15 cellular contexts compared by ENCODE assay signal in the genomic region with DNA sequence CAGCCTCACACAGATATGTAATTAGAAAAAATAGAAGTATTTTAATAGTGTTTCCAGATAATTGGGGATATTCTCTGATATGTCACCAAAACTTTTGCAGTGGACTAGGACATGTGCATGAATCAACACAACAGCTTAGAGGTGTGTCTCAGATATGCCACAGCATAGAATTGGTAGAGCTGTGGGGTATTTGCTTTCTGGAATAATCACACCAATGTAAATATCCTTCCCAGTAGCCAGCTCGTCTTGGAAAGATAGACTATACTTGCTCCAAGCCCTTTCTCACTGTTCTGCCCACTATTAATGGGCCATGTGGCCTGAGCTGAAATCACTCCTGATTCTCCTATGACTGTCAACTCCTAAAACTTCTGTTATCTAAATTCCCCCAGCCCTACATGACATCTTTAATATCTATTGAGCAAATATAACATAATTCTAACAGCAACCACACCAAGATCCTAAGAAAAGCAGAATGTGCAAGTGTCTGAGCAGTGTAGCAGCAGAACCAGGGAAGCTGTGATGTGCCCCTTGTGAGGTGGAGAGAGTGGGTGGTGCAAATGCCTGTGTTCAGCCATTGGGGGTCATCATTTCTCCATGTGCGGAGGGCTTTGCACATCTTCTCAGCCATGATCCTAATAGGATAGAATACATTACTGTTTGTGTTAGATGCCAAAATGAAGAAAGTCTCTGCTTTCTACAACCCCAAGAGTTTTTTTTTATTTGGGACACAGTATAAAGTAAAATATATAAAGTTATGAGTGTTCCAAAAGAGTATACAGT.
DNase-seq lines count a peak whose midpoint lies in the region; ATAC-seq and TF ChIP-seq lines count a peak whose summit lies in the region.
"Had no signal": no experiment of that assay in that cellular context is flagged by ENCODE, and none has a peak within 500 bp of the region (broad histone marks: within the 10 kb centered on the region; RNA-seq: fewer than 3 reads in every experiment).

No MANE protein-coding gene starts in this region.

- in situ Hi-C loops in astrocyte of the cerebellum (cut with HindIII; ENCODE audit: low sequenced_read_pairs) = no loop called here

- no peak overlapping the region for H3K27ac Mint-ChIP-seq in stimulated activated naive B cell treated with anti-CD40 and anti-IgM and Interleukin-4, amounts not matched to agents 10 μg/mL and 1 μg/mL and 100 μg/mL, for 72 hours
- H3K27ac Mint-ChIP-seq: activated CD8-positive, alpha-beta T cell treated with anti-CD3 and anti-CD28 coated beads, Interleukin-2, amount 10 ng/mL, durations not matched to agents 7 days and 5 days had no signal

- H3K4me1 Mint-ChIP-seq in stimulated activated naive B cell treated with anti-CD40 and anti-IgM and Interleukin-4, amounts not matched to agents 10 μg/mL and 1 μg/mL and 100 μg/mL, for 72 hours = peaks cover 0 to 5% of the 10 kb centered on the region in 2 donors
- H3K4me1 Mint-ChIP-seq: brain had no signal

- no peaks in the 10 kb centered on the region for H3K27me3 ChIP-seq in GM06990 (replicated peaks; ENCODE audit: control insufficient read depth, insufficient read depth, low read length)
- H3K27me3 ChIP-seq: BLaER1 treated with 17β-estradiol and CSF1 and Interleukin-3, amounts not matched to agents 10 nM and 100 nM; MG63 had no signal

- TF ChIP-seq CTCF in GM06990 (IDR thresholded peaks at IDR 0.05; ENCODE audit: insufficient read depth, low read length, poor library complexity, severe bottlenecking) (peak; percentile 8), astrocyte of the cerebellum (IDR thresholded peaks at IDR 0.05; ENCODE audit: low read depth, low read length, missing control alignments) (peak; percentile 30)

- no peaks in the 10 kb centered on the region for H3K9me3 Mint-ChIP-seq in stimulated activated naive B cell treated with anti-CD40 and anti-IgM and Interleukin-4, amounts not matched to agents 10 μg/mL and 1 μg/mL and 100 μg/mL, for 72 hours

- H3K4me3 ChIP-seq in GM06990 (replicated peaks; ENCODE audit: low read depth, low read length) (no peak overlapping the region), astrocyte of the cerebellum (ENCODE audit: low read depth, low read length) (no peak overlapping the region)
- H3K4me3 ChIP-seq: BLaER1 treated with 17β-estradiol and CSF1 and Interleukin-3, amounts not matched to agents 10 nM and 100 nM; MG63; prostate gland; thoracic aorta had no signal

- no peaks in the 10 kb centered on the region; the same call in 1 of the 2 replicates for H3K36me3 ChIP-seq in GM06990 (ENCODE audit: control insufficient read depth, insufficient read depth, low read length)
- H3K36me3 ChIP-seq: prostate gland, thoracic aorta had no signal

- no peak for ATAC-seq in stimulated activated naive B cell treated with anti-CD40 and anti-IgM and Interleukin-4, amounts not matched to agents 10 μg/mL and 1 μg/mL and 100 μg/mL, for 72 hours (replicated peaks)
- no peak for ATAC-seq in left cardiac atrium
- ATAC-seq: activated CD8-positive, alpha-beta T cell treated with anti-CD3 and anti-CD28 coated beads, Interleukin-2, amount 10 ng/mL, durations not matched to agents 7 days and 5 days had no signal

- no peak for DNase-seq in GM06990 (ENCODE audit: extremely low read depth, insufficient read length)
- peak; percentile 11 to 28 for DNase-seq in Kasumi-1 (lab: John Stamatoyannopoulos, UW)
- no peak for DNase-seq in astrocyte of the cerebellum (ENCODE audit: low read depth)
- DNase-seq in left kidney (ENCODE audit: low read depth, low spot score) = peak; percentile 24
- DNase-seq in stimulated activated naive B cell treated with anti-CD40 and anti-IgM and Interleukin-4, amounts not matched to agents 10 μg/mL and 1 μg/mL and 100 μg/mL, for 72 hours = no peak
- no peak for DNase-seq in foreskin melanocyte
- DNase-seq in iPS-NIHi11 (ENCODE audit: low spot score) = no peak
- DNase-seq in left cardiac atrium = no peak
- DNase-seq: activated CD8-positive, alpha-beta T cell treated with anti-CD3 and anti-CD28 coated beads, Interleukin-2, amount 10 ng/mL, durations not matched to agents 7 days and 5 days; activated effector memory CD4-positive, alpha-beta T cell treated with Interleukin-2 at 50 U/mL for 16 hours; MG63 had no signal

- H3K27me3 Mint-ChIP-seq in stimulated activated naive B cell treated with anti-CD40 and anti-IgM and Interleukin-4, amounts not matched to agents 10 μg/mL and 1 μg/mL and 100 μg/mL, for 72 hours = no peaks in the 10 kb centered on the region

- H3K36me3 Mint-ChIP-seq in stimulated activated naive B cell treated with anti-CD40 and anti-IgM and Interleukin-4, amounts not matched to agents 10 μg/mL and 1 μg/mL and 100 μg/mL, for 72 hours = peaks cover 0 to 3% of the 10 kb centered on the region in 2 donors
- H3K36me3 Mint-ChIP-seq: brain had no signal

- no peak overlapping the region for H3K4me3 Mint-ChIP-seq in stimulated activated naive B cell treated with anti-CD40 and anti-IgM and Interleukin-4, amounts not matched to agents 10 μg/mL and 1 μg/mL and 100 μg/mL, for 72 hours
- H3K4me3 Mint-ChIP-seq: activated CD8-positive, alpha-beta T cell treated with anti-CD3 and anti-CD28 coated beads, Interleukin-2, amount 10 ng/mL, durations not matched to agents 7 days and 5 days; brain had no signal

- intact Hi-C loops in left cardiac atrium (cut with DNase I) = no loop called here

Comparison
In these comparisons a context has a peak if more than half of its experiments do, and no peak if none do; other contexts are left out.
1. DNase-seq: peak in Kasumi-1 (2 of 2) and left kidney (single experiment); none in GM06990 (single experiment), astrocyte of the cerebellum (single experiment), stimulated activated naive B cell treated with anti-CD40 and anti-IgM and Interleukin-4, amounts not matched to agents 10 μg/mL and 1 μg/mL and 100 μg/mL, for 72 hours (single experiment), foreskin melanocyte (single experiment), iPS-NIHi11 (single experiment) and left cardiac atrium (single experiment).